1 cellular context compared by ENCODE assay signal in the genomic region with DNA sequence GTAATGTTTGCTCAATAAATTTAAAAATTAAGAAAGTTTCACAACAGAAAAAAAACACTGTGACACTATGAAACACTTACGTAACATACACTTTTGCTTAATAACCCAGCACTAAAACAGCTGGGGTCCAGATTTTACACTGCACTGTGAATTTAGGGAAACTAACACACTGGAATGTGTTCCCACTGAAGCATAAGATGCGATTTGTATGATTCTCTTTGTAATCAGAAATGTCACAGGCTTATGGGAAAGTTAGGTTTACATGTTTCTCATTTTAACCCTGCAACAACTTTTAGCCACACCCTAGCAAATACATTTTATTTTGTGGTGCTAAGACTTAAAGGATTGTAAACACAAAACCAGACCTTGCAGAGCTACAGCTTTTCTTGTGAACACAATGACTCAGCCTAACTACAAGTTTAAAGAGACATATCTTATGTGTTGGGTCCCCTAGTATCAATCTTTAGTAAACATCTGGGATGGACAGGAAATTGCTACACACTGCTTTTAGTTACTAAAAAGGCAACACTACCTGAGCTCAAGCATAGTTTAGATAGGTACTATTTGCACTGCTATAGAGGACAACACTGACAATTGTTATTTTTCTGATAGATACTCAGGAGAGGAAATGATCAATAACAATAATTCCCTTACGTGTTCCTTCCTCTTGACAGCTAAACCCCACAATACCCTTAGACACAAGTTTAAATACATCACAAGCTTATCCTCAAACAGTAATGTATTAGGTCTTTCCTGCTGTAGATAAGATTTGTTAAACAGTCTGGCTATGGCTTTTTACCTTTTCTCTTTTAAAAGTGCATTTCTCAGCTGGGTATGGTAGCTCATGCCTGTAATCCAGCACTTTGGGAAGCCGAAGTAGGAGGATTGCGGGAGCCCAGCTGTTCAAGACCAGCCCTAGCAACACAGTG.
A peak's percentile ranks its signal among the peaks of the same experiment; 100 is the strongest.
TF ChIP-seq lines count a peak whose summit lies in the region.

No MANE protein-coding gene starts in this region.

TF ChIP-seq in K562, 482 proteins besides CTCF, POLR2A, EP300 and RAD21 (continued from another document and continues in another):
- TF ChIP-seq, protein P1, sequence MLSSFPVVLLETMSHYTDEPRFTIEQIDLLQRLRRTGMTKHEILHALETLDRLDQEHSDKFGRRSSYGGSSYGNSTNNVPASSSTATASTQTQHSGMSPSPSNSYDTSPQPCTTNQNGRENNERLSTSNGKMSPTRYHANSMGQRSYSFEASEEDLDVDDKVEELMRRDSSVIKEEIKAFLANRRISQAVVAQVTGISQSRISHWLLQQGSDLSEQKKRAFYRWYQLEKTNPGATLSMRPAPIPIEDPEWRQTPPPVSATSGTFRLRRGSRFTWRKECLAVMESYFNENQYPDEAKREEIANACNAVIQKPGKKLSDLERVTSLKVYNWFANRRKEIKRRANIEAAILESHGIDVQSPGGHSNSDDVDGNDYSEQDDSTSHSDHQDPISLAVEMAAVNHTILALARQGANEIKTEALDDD (IDR thresholded peaks at IDR 0.05) = peak; percentile 91
- TF ChIP-seq, protein P2, sequence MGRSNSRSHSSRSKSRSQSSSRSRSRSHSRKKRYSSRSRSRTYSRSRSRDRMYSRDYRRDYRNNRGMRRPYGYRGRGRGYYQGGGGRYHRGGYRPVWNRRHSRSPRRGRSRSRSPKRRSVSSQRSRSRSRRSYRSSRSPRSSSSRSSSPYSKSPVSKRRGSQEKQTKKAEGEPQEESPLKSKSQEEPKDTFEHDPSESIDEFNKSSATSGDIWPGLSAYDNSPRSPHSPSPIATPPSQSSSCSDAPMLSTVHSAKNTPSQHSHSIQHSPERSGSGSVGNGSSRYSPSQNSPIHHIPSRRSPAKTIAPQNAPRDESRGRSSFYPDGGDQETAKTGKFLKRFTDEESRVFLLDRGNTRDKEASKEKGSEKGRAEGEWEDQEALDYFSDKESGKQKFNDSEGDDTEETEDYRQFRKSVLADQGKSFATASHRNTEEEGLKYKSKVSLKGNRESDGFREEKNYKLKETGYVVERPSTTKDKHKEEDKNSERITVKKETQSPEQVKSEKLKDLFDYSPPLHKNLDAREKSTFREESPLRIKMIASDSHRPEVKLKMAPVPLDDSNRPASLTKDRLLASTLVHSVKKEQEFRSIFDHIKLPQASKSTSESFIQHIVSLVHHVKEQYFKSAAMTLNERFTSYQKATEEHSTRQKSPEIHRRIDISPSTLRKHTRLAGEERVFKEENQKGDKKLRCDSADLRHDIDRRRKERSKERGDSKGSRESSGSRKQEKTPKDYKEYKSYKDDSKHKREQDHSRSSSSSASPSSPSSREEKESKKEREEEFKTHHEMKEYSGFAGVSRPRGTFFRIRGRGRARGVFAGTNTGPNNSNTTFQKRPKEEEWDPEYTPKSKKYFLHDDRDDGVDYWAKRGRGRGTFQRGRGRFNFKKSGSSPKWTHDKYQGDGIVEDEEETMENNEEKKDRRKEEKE (IDR thresholded peaks at IDR 0.05; ENCODE audit: borderline replicate concordance in 1 of 2, control insufficient read depth in 1 of 2, low read depth in 2 of 2, low read length in 1 of 2) = no peak
- TF ChIP-seq STAT5A (IDR thresholded peaks at IDR 0.05; ENCODE audit: borderline replicate concordance, low read length) (peak; percentile 42; the same call in 1 of the 2 replicates), CBFA2T2 (conservative IDR thresholded peaks at IDR 0.05) (peak; percentile 67), HNRNPUL1 (IDR thresholded peaks at IDR 0.05; ENCODE audit: low read length) (no peak), ZEB2 (IDR thresholded peaks at IDR 0.05) (peak; percentile 68), HNRNPK (IDR thresholded peaks at IDR 0.05; ENCODE audit: low read depth, low read length, poor library complexity, severe bottlenecking) (no peak), ZNF589 (CRISPR knock-in tag; IDR thresholded peaks at IDR 0.05; ENCODE audit: low read depth) (peak; percentile 27; the same call in 1 of the 2 replicates), ARNT (IDR thresholded peaks at IDR 0.05) (peak; percentile 15 to 75; a peak in 1 of 4 replicates), CHD2 (IDR thresholded peaks at IDR 0.05; ENCODE audit: low read depth, low read length) (no peak), ELF1 (tag; IDR thresholded peaks at IDR 0.05) (no peak), NR3C1 (CRISPR knock-in tag; IDR thresholded peaks at IDR 0.05) (no peak), NCOA1 (IDR thresholded peaks at IDR 0.05; ENCODE audit: low read depth) (peak; percentile 49; the same call in 1 of the 2 replicates), TBL1XR1 (IDR thresholded peaks at IDR 0.05; ENCODE audit: low read length in 2 of 2) (peak in 1 of 2 experiments; percentile 77; a peak in 1 of 4 replicates), ATF1 (CRISPR knock-in tag; IDR thresholded peaks at IDR 0.05) (no peak), ATF1 (tag; IDR thresholded peaks at IDR 0.05) (no peak), ETV5 (CRISPR knock-in tag; IDR thresholded peaks at IDR 0.05; ENCODE audit: low read depth) (peak; percentile 48; the same call in 1 of the 2 replicates), RCOR1 (IDR thresholded peaks at IDR 0.05; ENCODE audit: borderline replicate concordance in 1 of 2, low read depth in 2 of 2, low read length in 2 of 2) (peak in 1 of 2 experiments; percentile 54; a peak in 1 of 4 replicates), ZNF24 (IDR thresholded peaks at IDR 0.05) (no peak), ZNF644 (tag; IDR thresholded peaks at IDR 0.05; ENCODE audit: low read depth) (peak; percentile 53; the same call in 1 of the 2 replicates), YY1 (IDR thresholded peaks at IDR 0.05; ENCODE audit: borderline replicate concordance in 1 of 3, control insufficient read depth in 1 of 3, extremely low read depth in 1 of 3, insufficient read depth in 3 of 3, insufficient read length in 1 of 3, insufficient replicate concordance in 2 of 3, low read depth in 1 of 3, low read length in 2 of 3) (peak in 2 of 3 experiments; percentile 32 to 89), BCL6 (CRISPR knock-in tag; IDR thresholded peaks at IDR 0.05) (no peak), GATA2 (CRISPR knock-in tag; IDR thresholded peaks at IDR 0.05) (peak; percentile 48; the same call in 1 of the 2 replicates), GABPB1 (CRISPR knock-in tag; IDR thresholded peaks at IDR 0.05) (no peak), TRIM24 (IDR thresholded peaks at IDR 0.05) (peak in 1 of 2 experiments; percentile 52; a peak in 1 of 4 replicates), MAFG (tag; conservative IDR thresholded peaks at IDR 0.05) (peak; percentile 87), DPF2 (IDR thresholded peaks at IDR 0.05) (peak; percentile 95), ZNF76 (CRISPR knock-in tag; IDR thresholded peaks at IDR 0.05; ENCODE audit: borderline replicate concordance) (no peak), NR4A1 (CRISPR knock-in tag; IDR thresholded peaks at IDR 0.05) (no peak), NR4A1 (tag; IDR thresholded peaks at IDR 0.05) (0 out of 2 replicates have a peak, but pooled peaks have one; percentile 58), ZNF444 (CRISPR knock-in tag; IDR thresholded peaks at IDR 0.05) (no peak), NR2C1 (IDR thresholded peaks at IDR 0.05) (no peak), NR2C1 (tag; IDR thresholded peaks at IDR 0.05) (no peak), ZNF282 (CRISPR knock-in tag; IDR thresholded peaks at IDR 0.05) (no peak), TAF7 (tag; IDR thresholded peaks at IDR 0.05) (no peak), CTBP1 (IDR thresholded peaks at IDR 0.05; ENCODE audit: borderline replicate concordance) (peak; percentile 39; the same call in 1 of the 2 replicates)
- TF ChIP-seq, protein P3, sequence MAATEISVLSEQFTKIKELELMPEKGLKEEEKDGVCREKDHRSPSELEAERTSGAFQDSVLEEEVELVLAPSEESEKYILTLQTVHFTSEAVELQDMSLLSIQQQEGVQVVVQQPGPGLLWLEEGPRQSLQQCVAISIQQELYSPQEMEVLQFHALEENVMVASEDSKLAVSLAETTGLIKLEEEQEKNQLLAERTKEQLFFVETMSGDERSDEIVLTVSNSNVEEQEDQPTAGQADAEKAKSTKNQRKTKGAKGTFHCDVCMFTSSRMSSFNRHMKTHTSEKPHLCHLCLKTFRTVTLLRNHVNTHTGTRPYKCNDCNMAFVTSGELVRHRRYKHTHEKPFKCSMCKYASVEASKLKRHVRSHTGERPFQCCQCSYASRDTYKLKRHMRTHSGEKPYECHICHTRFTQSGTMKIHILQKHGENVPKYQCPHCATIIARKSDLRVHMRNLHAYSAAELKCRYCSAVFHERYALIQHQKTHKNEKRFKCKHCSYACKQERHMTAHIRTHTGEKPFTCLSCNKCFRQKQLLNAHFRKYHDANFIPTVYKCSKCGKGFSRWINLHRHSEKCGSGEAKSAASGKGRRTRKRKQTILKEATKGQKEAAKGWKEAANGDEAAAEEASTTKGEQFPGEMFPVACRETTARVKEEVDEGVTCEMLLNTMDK (IDR thresholded peaks at IDR 0.05; ENCODE audit: borderline replicate concordance, insufficient read depth, low read depth, low read length, poor library complexity, severe bottlenecking) = no peak
- TF ChIP-seq, protein P4, sequence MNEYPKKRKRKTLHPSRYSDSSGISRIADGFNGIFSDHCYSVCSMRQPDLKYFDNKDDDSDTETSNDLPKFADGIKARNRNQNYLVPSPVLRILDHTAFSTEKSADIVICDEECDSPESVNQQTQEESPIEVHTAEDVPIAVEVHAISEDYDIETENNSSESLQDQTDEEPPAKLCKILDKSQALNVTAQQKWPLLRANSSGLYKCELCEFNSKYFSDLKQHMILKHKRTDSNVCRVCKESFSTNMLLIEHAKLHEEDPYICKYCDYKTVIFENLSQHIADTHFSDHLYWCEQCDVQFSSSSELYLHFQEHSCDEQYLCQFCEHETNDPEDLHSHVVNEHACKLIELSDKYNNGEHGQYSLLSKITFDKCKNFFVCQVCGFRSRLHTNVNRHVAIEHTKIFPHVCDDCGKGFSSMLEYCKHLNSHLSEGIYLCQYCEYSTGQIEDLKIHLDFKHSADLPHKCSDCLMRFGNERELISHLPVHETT (CRISPR knock-in tag; conservative IDR thresholded peaks at IDR 0.05 in 1 of 2, IDR thresholded peaks at IDR 0.05 in 1 of 2) = peak in 1 of 2 experiments; percentile 44; a peak in 1 of 4 replicates
- TF ChIP-seq, protein P5, sequence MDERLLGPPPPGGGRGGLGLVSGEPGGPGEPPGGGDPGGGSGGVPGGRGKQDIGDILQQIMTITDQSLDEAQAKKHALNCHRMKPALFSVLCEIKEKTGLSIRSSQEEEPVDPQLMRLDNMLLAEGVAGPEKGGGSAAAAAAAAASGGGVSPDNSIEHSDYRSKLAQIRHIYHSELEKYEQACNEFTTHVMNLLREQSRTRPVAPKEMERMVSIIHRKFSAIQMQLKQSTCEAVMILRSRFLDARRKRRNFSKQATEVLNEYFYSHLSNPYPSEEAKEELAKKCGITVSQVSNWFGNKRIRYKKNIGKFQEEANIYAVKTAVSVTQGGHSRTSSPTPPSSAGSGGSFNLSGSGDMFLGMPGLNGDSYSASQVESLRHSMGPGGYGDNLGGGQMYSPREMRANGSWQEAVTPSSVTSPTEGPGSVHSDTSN (CRISPR knock-in tag; IDR thresholded peaks at IDR 0.05; ENCODE audit: low read depth) = no peak
- TF ChIP-seq, protein P5 (tag; conservative IDR thresholded peaks at IDR 0.05; ENCODE audit: low read depth) = 0 out of 2 replicates have a peak, but pooled peaks have one; percentile 18
- TF ChIP-seq, protein P6, sequence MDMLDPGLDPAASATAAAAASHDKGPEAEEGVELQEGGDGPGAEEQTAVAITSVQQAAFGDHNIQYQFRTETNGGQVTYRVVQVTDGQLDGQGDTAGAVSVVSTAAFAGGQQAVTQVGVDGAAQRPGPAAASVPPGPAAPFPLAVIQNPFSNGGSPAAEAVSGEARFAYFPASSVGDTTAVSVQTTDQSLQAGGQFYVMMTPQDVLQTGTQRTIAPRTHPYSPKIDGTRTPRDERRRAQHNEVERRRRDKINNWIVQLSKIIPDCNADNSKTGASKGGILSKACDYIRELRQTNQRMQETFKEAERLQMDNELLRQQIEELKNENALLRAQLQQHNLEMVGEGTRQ (CRISPR knock-in tag; IDR thresholded peaks at IDR 0.05) = no peak
- TF ChIP-seq, protein P7, sequence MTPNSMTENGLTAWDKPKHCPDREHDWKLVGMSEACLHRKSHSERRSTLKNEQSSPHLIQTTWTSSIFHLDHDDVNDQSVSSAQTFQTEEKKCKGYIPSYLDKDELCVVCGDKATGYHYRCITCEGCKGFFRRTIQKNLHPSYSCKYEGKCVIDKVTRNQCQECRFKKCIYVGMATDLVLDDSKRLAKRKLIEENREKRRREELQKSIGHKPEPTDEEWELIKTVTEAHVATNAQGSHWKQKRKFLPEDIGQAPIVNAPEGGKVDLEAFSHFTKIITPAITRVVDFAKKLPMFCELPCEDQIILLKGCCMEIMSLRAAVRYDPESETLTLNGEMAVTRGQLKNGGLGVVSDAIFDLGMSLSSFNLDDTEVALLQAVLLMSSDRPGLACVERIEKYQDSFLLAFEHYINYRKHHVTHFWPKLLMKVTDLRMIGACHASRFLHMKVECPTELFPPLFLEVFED (CRISPR knock-in tag; conservative IDR thresholded peaks at IDR 0.05) = no peak
- TF ChIP-seq, protein P8, sequence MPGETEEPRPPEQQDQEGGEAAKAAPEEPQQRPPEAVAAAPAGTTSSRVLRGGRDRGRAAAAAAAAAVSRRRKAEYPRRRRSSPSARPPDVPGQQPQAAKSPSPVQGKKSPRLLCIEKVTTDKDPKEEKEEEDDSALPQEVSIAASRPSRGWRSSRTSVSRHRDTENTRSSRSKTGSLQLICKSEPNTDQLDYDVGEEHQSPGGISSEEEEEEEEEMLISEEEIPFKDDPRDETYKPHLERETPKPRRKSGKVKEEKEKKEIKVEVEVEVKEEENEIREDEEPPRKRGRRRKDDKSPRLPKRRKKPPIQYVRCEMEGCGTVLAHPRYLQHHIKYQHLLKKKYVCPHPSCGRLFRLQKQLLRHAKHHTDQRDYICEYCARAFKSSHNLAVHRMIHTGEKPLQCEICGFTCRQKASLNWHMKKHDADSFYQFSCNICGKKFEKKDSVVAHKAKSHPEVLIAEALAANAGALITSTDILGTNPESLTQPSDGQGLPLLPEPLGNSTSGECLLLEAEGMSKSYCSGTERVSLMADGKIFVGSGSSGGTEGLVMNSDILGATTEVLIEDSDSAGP (CRISPR knock-in tag; IDR thresholded peaks at IDR 0.05) = peak; percentile 75
- TF ChIP-seq, protein P9, sequence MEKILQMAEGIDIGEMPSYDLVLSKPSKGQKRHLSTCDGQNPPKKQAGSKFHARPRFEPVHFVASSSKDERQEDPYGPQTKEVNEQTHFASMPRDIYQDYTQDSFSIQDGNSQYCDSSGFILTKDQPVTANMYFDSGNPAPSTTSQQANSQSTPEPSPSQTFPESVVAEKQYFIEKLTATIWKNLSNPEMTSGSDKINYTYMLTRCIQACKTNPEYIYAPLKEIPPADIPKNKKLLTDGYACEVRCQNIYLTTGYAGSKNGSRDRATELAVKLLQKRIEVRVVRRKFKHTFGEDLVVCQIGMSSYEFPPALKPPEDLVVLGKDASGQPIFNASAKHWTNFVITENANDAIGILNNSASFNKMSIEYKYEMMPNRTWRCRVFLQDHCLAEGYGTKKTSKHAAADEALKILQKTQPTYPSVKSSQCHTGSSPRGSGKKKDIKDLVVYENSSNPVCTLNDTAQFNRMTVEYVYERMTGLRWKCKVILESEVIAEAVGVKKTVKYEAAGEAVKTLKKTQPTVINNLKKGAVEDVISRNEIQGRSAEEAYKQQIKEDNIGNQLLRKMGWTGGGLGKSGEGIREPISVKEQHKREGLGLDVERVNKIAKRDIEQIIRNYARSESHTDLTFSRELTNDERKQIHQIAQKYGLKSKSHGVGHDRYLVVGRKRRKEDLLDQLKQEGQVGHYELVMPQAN (IDR thresholded peaks at IDR 0.05; ENCODE audit: borderline replicate concordance) = no peak
